ENCODE assay signal across 8 cellular contexts in genomic region chr6:81856872-81857271, GRCh38.
"Had no signal": no experiment of that assay in that cellular context is flagged by ENCODE, and none has a peak within 500 bp of the region (broad histone marks: within the 10 kb centered on the region; RNA-seq: fewer than 3 reads in every experiment).

No MANE protein-coding gene starts in this region.

- H3K4me3 Mint-ChIP-seq: GM23338, H9, IgD-negative memory B cell had no signal

- H3K4me2 ChIP-seq: GM23338 had no signal

- FAIRE-seq: H1, H54, HTR-8/SVneo had no signal

- H3K27ac Mint-ChIP-seq: GM23338, H9, IgD-negative memory B cell had no signal

- H3K4me3 ChIP-seq: GM23338 had no signal

- H3K9me3 Mint-ChIP-seq: GM23338, H9, IgD-negative memory B cell had no signal

- H3K4me1 Mint-ChIP-seq: GM23338, H9, IgD-negative memory B cell had no signal

- H3K27me3 Mint-ChIP-seq: IgD-negative memory B cell had no signal

- ATAC-seq: GM23338 had no signal

- H2AFZ ChIP-seq: GM23338 had no signal

- DNase-seq: H9, HCEC 1CT, KBM-7 had no signal

- H3K36me3 Mint-ChIP-seq: IgD-negative memory B cell had no signal
